ENCODE assay signal across 1 cellular context in the genomic region with DNA sequence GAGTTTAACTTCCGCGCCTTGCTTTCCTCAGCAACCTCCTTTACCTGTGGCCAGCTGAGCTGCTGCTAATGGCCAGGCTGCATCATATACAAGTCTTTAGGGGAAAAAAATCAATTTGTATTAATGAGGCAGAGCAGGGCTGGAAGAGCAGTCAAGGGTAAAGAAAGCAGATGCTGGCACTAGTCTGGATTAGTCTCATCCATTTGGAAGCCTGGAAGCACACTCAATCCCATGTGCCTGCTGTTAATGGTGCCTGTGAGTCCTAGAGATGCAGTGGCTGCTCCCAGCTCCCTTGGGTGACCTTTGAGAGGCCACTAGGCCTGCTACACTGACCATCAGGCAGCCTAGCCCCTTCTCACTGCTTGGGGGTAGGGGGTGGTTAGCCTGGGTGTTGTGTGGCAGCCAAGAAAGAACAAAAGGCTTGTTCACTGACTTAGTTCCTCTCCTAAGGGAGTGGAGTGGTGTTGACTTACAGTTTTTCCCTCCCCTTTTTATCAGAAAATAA.
TF ChIP-seq lines count a peak whose summit lies in the region.

No MANE protein-coding gene starts in this region.

TF ChIP-seq in K562, 482 proteins besides CTCF, POLR2A, EP300 and RAD21 (continued from another document):
- TF ChIP-seq, protein P1, sequence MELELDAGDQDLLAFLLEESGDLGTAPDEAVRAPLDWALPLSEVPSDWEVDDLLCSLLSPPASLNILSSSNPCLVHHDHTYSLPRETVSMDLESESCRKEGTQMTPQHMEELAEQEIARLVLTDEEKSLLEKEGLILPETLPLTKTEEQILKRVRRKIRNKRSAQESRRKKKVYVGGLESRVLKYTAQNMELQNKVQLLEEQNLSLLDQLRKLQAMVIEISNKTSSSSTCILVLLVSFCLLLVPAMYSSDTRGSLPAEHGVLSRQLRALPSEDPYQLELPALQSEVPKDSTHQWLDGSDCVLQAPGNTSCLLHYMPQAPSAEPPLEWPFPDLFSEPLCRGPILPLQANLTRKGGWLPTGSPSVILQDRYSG (tag; conservative IDR thresholded peaks at IDR 0.05; ENCODE audit: low read depth) = no peak
- no peak for TF ChIP-seq RHOXF2B (CRISPR knock-in tag; conservative IDR thresholded peaks at IDR 0.05)
- TF ChIP-seq KLF10 (CRISPR knock-in tag; IDR thresholded peaks at IDR 0.05) = no peak
TF ChIP-seq in K562: peak in this region for 0.
